ENCODE assay signal across 8 cellular contexts in the genomic region with DNA sequence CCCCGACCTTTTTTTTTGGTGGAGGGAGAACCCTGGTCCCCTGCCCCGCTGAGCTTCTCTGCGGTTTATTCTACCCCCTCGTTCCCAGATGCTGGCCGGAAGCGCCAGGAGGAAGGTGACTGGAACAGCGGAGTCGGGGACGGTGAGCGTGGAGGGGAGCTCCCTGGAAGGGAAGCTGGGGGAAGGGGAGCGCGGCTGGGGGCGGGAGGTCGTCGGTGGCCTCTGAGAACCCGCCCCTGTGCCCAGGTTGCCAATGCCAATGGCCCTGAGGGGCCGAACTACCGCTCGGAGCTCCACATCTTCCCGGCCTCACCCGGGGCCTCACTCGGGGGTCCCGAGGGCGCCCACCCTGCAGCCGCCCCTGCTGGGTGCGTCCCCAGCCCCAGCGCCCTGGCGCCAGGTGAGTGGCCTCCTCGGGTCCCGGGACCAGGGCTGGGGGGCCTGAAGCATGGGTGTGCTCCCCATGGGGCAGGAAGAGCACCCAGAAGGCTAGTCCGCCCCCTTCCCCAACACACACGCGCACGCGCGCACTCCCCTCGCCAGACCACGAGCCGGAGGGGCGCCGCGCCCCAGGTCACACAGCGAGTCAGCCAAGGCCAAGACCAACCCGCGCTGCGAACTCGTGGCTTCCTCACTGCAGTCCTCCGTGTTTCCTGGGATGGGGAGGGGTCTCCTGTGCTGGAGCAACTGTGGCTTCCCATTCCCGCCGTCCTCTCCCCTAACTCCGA. TPM values are rescaled to one million over a fixed set of nuclear protein-coding genes. Genes with fewer than 3 reads are reported as not detected.
DNase-seq lines count a peak whose midpoint lies in the region; ATAC-seq, FAIRE-seq and TF ChIP-seq lines count a peak whose summit lies in the region.

No MANE protein-coding gene starts in this region.

- H3K4me3 Mint-ChIP-seq in type B pancreatic cell, result peak overlapping the region; percentile 86

- H3K9me3 ChIP-seq in mesenchymal stem cell (ENCODE audit: control insufficient read depth, low read length), result no peaks in the 10 kb centered on the region

- H3K4me3 ChIP-seq in bronchial epithelial cell (ENCODE audit: low read depth, low read length) (peak overlapping the region; percentile 26), mesenchymal stem cell (ENCODE audit: insufficient read depth in 1 of 2, low read depth in 1 of 2, low read length in 2 of 2) (peak overlapping the region; percentile 70 to 80)

- peak overlapping the region; percentile 81 for H2BK120ac ChIP-seq in mesenchymal stem cell (ENCODE audit: low read depth, low read length)

- H2BK15ac ChIP-seq in mesenchymal stem cell (ENCODE audit: low read depth, poor library complexity, severe bottlenecking), result peak overlapping the region; percentile 85

- H3K27me3 ChIP-seq in bronchial epithelial cell (ENCODE audit: control insufficient read depth, insufficient read depth, low read length) (peaks cover 2% of the 10 kb centered on the region), mesenchymal stem cell (ENCODE audit: control insufficient read depth in 1 of 2, insufficient read depth in 1 of 2, low read length in 2 of 2) (peaks cover 0 to 6% of the 10 kb centered on the region in 2 experiments)

- peak overlapping the region; percentile 12 for H4K91ac ChIP-seq in mesenchymal stem cell (ENCODE audit: low read length)

- peak overlapping the region; percentile 85 for H3K4me2 ChIP-seq in mesenchymal stem cell (ENCODE audit: low read length, poor library complexity, severe bottlenecking)

- ATAC-seq in HG03108 (IDR thresholded peaks at IDR 0.05; ENCODE audit: unreplicated experiment) (no peak), esophagus mucosa (no peak)

- peak; percentile 19 for DNase-seq in stimulated activated CD4-positive, alpha-beta T cell treated with anti-CD3 and anti-CD28 coated beads, Interleukin-12 subunit alpha, Interleukin-12 subunit beta, amount 100 ng/mL, for 4 hours
- DNase-seq in stimulated activated CD4-positive, alpha-beta T cell treated with anti-CD3 and anti-CD28 coated beads, Interleukin-4, amount 100 ng/mL, for 24 hours, result no peak
- DNase-seq in bronchial epithelial cell (ENCODE audit: low read depth) (no peak), mesenchymal stem cell (no peak), type B pancreatic cell (ENCODE audit: extremely low spot score, unreplicated experiment) (no peak), HUDEP-2 (lab: John Stamatoyannopoulos, UW; ENCODE audit: unreplicated experiment in 76 of 76) (no peak)

- H3K79me1 ChIP-seq in mesenchymal stem cell (replicated peaks; ENCODE audit: low read length, poor library complexity, severe bottlenecking), result peaks cover 2% of the 10 kb centered on the region

- peaks cover 23% of the 10 kb centered on the region for H3K27me3 Mint-ChIP-seq in type B pancreatic cell

- H3K36me3 Mint-ChIP-seq in type B pancreatic cell, result no peaks in the 10 kb centered on the region

- H3K27ac ChIP-seq in mesenchymal stem cell (ENCODE audit: low read length, poor library complexity, severe bottlenecking), result no peak overlapping the region

- peak overlapping the region in 1 of 2 experiments; percentile 8 for H3K4ac ChIP-seq in mesenchymal stem cell (ENCODE audit: low read depth in 1 of 2, low read length in 2 of 2)

- H3K4me1 Mint-ChIP-seq in type B pancreatic cell (ENCODE audit: unreplicated experiment), result peaks cover 26% of the 10 kb centered on the region

- H3K23ac ChIP-seq in mesenchymal stem cell (ENCODE audit: low read length in 2 of 2), result no peak overlapping the region

- peak overlapping the region in 1 of 2 experiments; percentile 87 for H3K18ac ChIP-seq in mesenchymal stem cell (ENCODE audit: low read depth in 1 of 2, low read length in 2 of 2)

- no peak for TF ChIP-seq CTCF in bronchial epithelial cell (IDR thresholded peaks at IDR 0.05; ENCODE audit: insufficient read depth, low read length, severe bottlenecking)
- no peak for TF ChIP-seq CTCF in type B pancreatic cell (conservative IDR thresholded peaks at IDR 0.05)

- FAIRE-seq in bronchial epithelial cell (lab: Jason Lieb, UNC), result no peak

- H2BK12ac ChIP-seq in mesenchymal stem cell (ENCODE audit: low read length in 2 of 2), result peak overlapping the region in 1 of 2 experiments; percentile 4

- peak overlapping the region; percentile 20 for H4K8ac ChIP-seq in mesenchymal stem cell (ENCODE audit: low read length)

- H3K9ac ChIP-seq in mesenchymal stem cell (ENCODE audit: low read length), result peak overlapping the region; percentile 75

- H3K36me3 ChIP-seq in bronchial epithelial cell (ENCODE audit: control insufficient read depth, insufficient read depth, low read length) (no peaks in the 10 kb centered on the region), mesenchymal stem cell (ENCODE audit: control insufficient read depth in 1 of 2, insufficient read depth in 2 of 2, low read depth in 1 of 2, low read length in 2 of 2) (peaks cover 0 to 3% of the 10 kb centered on the region in 2 experiments)

- no peak overlapping the region for H2BK5ac ChIP-seq in mesenchymal stem cell (ENCODE audit: low read depth, low read length, poor library complexity, severe bottlenecking)

- WGBS in mesenchymal stem cell, result 2% methylated on average over 30 of the region's 51 CpGs

- no peak overlapping the region for H3K27ac Mint-ChIP-seq in type B pancreatic cell

- H3K9me3 Mint-ChIP-seq in type B pancreatic cell, result no peaks in the 10 kb centered on the region

- no peak overlapping the region for H2AK5ac ChIP-seq in mesenchymal stem cell (ENCODE audit: low read length, severe bottlenecking)

- peaks cover 29% of the 10 kb centered on the region for H3K4me1 ChIP-seq in mesenchymal stem cell (ENCODE audit: control insufficient read depth, insufficient read depth, low read depth, low read length)

- H3K14ac ChIP-seq in mesenchymal stem cell (ENCODE audit: low read length in 2 of 2), result peak overlapping the region in 1 of 2 experiments; percentile 93

- peak overlapping the region; percentile 39 for H2AFZ ChIP-seq in mesenchymal stem cell (ENCODE audit: low read depth, low read length)

RNA-seq across cellular contexts. Expression of a gene that starts 10.6 kb away (rescaled TPM):
- not detected in 2 replicates for total RNA-seq in bronchial epithelial cell
- polyA plus RNA-seq in mesenchymal stem cell (2013, experiment 1 of 2), result 1.6 TPM
- polyA plus RNA-seq in mesenchymal stem cell (2013, experiment 2 of 2), result 1.8 TPM
- 0.17 and 6.1 TPM in 2 replicates for total RNA-seq in type B pancreatic cell (ENCODE audit: low replicate concordance)
- total RNA-seq in esophagus mucosa, result not detected

RNA-seq across cellular contexts. Expression of a gene that starts 29.2 kb away (rescaled TPM):
- total RNA-seq in bronchial epithelial cell (13.7 and 16.4 TPM in 2 replicates), type B pancreatic cell (ENCODE audit: low replicate concordance) (49.2 and 65.8 TPM in 2 replicates), esophagus mucosa (24.4 TPM)
- 32.2 TPM for polyA plus RNA-seq in mesenchymal stem cell (2013, experiment 1 of 2)
- polyA plus RNA-seq in mesenchymal stem cell (2013, experiment 2 of 2), result 31.6 TPM

RNA-seq across cellular contexts. Expression of a gene that starts 31.2 kb away (rescaled TPM):
- total RNA-seq in bronchial epithelial cell (1.3 and 2.2 TPM in 2 replicates), type B pancreatic cell (ENCODE audit: low replicate concordance) (2.8 and 24.5 TPM in 2 replicates), esophagus mucosa (7.8 TPM)
- 37.8 TPM for polyA plus RNA-seq in mesenchymal stem cell (2013, experiment 1 of 2)
- 39.1 TPM for polyA plus RNA-seq in mesenchymal stem cell (2013, experiment 2 of 2)
